In genomic region chr5:55888205-55888604, GRCh38 we compare ENCODE assay signal across 28 cellular contexts. TPM values are rescaled to one million over a fixed set of nuclear protein-coding genes. Genes with fewer than 3 reads are reported as not detected.
"Had no signal": no experiment of that assay in that cellular context is flagged by ENCODE, and none has a peak within 500 bp of the region (broad histone marks: within the 10 kb centered on the region; RNA-seq: fewer than 3 reads in every experiment).

No MANE protein-coding gene starts in this region.

- ATAC-seq: activated T-cell treated with anti-CD3 and anti-CD28 coated beads, Interleukin-2, amount 50 U/mL, for 72 hours; body of pancreas; Panc1; SK-N-SH treated with all-trans-retinoic acid at 6 μM for 48 hours; T-helper 17 cell had no signal

- H3K4me1 ChIP-seq: ascending aorta, body of pancreas, SJSA1 had no signal

- H3K4me3 ChIP-seq: ascending aorta, body of pancreas, coronary artery, SJSA1 had no signal

- H3K27me3 ChIP-seq: ascending aorta, body of pancreas, SJSA1 had no signal

- H3K27ac ChIP-seq: ascending aorta, body of pancreas, coronary artery, RWPE1, SJSA1, VCaP had no signal

- H3K9me3 Mint-ChIP-seq: activated T-cell treated with anti-CD3 and anti-CD28 coated beads, Interleukin-2, amount 50 U/mL, for 72 hours; activated T-helper 2 cell treated with anti-CD3 and anti-CD28 coated beads, Interferon-gamma antibody, Interleukin-2, Interleukin-4, amounts not matched to agents 10 μg/mL and 5 μg/mL and 100 μg/mL, durations not matched to agents 14 hours and 24 hours and 36 hours had no signal

- H3K4me3 Mint-ChIP-seq: activated T-cell treated with anti-CD3 and anti-CD28 coated beads, Interleukin-2, amount 50 U/mL, for 72 hours; T-helper 17 cell had no signal

- H3K27ac Mint-ChIP-seq: activated T-cell treated with anti-CD3 and anti-CD28 coated beads, Interleukin-2, amount 50 U/mL, for 72 hours; activated T-helper 2 cell treated with anti-CD3 and anti-CD28 coated beads, Interferon-gamma antibody, Interleukin-2, Interleukin-4, amounts not matched to agents 10 μg/mL and 5 μg/mL and 100 μg/mL, durations not matched to agents 14 hours and 24 hours and 36 hours; T-helper 17 cell had no signal

- DNase-seq: activated CD4-positive, alpha-beta T cell treated with anti-CD3 and anti-CD28 coated beads, Interleukin-2, amount 50 U/mL, for 48 hours; activated CD4-positive, CD25-positive, alpha-beta regulatory T cell; activated CD8-positive, alpha-beta memory T cell treated with anti-CD3 and anti-CD28 coated beads, Interleukin-2, amount 50 U/mL, for 4 hours; activated gamma-delta T cell treated with Interleukin-2 at 50 U/mL for 16 hours; activated T-cell treated with anti-CD3 and anti-CD28 coated beads, Interleukin-2, amount 50 U/mL, for 72 hours; amniotic stem cell; body of pancreas; central memory CD4-positive, alpha-beta T cell; MM.1S; NCI-H1105; NCI-H1436; NCI-H1694 treated with DMSO at 0.1 percent for 48 hours; NCI-H2029 treated with DMSO at 0.1 percent for 48 hours; NCI-H345; NCI-H510A; NCI-H526 treated with DMSO at 0.1 percent for 48 hours; Right ventricle myocardium superior; SW 1271; T-helper 17 cell had no signal

- H3K36me3 ChIP-seq: ascending aorta, SJSA1 had no signal

RNA-seq across cellular contexts. Expression of gene IL31RA, which starts 37.0 kb away (rescaled TPM):
- total RNA-seq: activated T-helper 2 cell treated with anti-CD3 and anti-CD28 coated beads, Interferon-gamma antibody, Interleukin-2, Interleukin-4, amounts not matched to agents 10 μg/mL and 5 μg/mL and 100 μg/mL, durations not matched to agents 14 hours and 24 hours and 36 hours; ascending aorta; body of pancreas; OCI-LY7; Right ventricle myocardium superior; T-helper 17 cell had no signal
